16 cellular contexts compared by ENCODE assay signal in genomic region chr6:21745543-21746337, GRCh38.
DNase-seq lines count a peak whose midpoint lies in the region; TF ChIP-seq lines count a peak whose summit lies in the region.
"Had no signal": no experiment of that assay in that cellular context is flagged by ENCODE, and none has a peak within 500 bp of the region (broad histone marks: within the 10 kb centered on the region; RNA-seq: fewer than 3 reads in every experiment).

No MANE protein-coding gene starts in this region.

- no peak overlapping the region for H2BK5ac ChIP-seq in H9 (ENCODE audit: insufficient read length, low read length)

- H3K4me3 ChIP-seq in Loucy (ENCODE audit: low read length, poor library complexity, severe bottlenecking), result no peak overlapping the region
- H3K4me3 ChIP-seq in endodermal cell (ENCODE audit: low read length), result no peak overlapping the region
- no peak overlapping the region for H3K4me3 ChIP-seq in thyroid gland (replicated peaks in 1 of 3)
- H3K4me3 ChIP-seq: A549 had no signal

- no peaks in the 10 kb centered on the region for H3K79me1 ChIP-seq in H9 (ENCODE audit: insufficient read depth, low read depth, low read length, poor library complexity, severe bottlenecking)

- no peak overlapping the region for H2BK120ac ChIP-seq in H9 (ENCODE audit: low read depth, low read length, poor library complexity, severe bottlenecking)

- no peak overlapping the region for H3K18ac ChIP-seq in H9 (ENCODE audit: insufficient read length, low read depth, low read length)

- no peak overlapping the region for H2AFZ ChIP-seq in H9 (ENCODE audit: low read length)
- no peak overlapping the region for H2AFZ ChIP-seq in Loucy (ENCODE audit: low read length)

- H3K27me3 ChIP-seq in H9 (ENCODE audit: insufficient read depth, low read length), result no peaks in the 10 kb centered on the region
- H3K27me3 ChIP-seq in Loucy (ENCODE audit: insufficient read depth, low read length, poor library complexity, severe bottlenecking), result no peaks in the 10 kb centered on the region
- H3K27me3 ChIP-seq in endodermal cell (ENCODE audit: control insufficient read depth, insufficient read depth, low read length, poor library complexity, severe bottlenecking), result no peaks in the 10 kb centered on the region
- H3K27me3 ChIP-seq in thyroid gland, result no peaks in the 10 kb centered on the region

- intact Hi-C loops in thyroid gland (cut with DNase I), result no loop called here

- DNase-seq in H9 (no peak), endodermal cell (no peak), progenitor cell of endocrine pancreas (ENCODE audit: low spot score, unreplicated experiment) (no peak), SIG-M5 (lab: John Stamatoyannopoulos, UW) (no peak), thyroid gland (no peak), retina (no peak)
- DNase-seq: CD4-positive, alpha-beta memory T cell; EL; MV-4-11; NCI-H1694 treated with DMSO at 0.1 percent for 48 hours; NCI-H510A; NCI-H82; RPMI8226; SHP77 treated with DMSO at 0.1 percent for 48 hours had no signal

- H3K9ac ChIP-seq in H9 (ENCODE audit: extremely low read depth, insufficient read length, low read length), result no peak overlapping the region
- no peak overlapping the region for H3K9ac ChIP-seq in Loucy (ENCODE audit: low read depth, low read length, poor library complexity, severe bottlenecking)
- no peak overlapping the region for H3K9ac ChIP-seq in endodermal cell (ENCODE audit: extremely low read depth, low read length, poor library complexity, severe bottlenecking)

- no peak overlapping the region for H2BK15ac ChIP-seq in H9 (ENCODE audit: low read depth, low read length)

- H2AK5ac ChIP-seq in H9 (ENCODE audit: insufficient read length, low read length), result no peak overlapping the region

- H3K36me3 Mint-ChIP-seq in H9 (ENCODE audit: insufficient read depth in 1 of 3, low read depth in 3 of 3) (peaks cover 4 to 17% (median 7%) of the 10 kb centered on the region in 3 experiments; a peak in 5 of 7 replicates), endodermal cell (ENCODE audit: low read depth) (peaks cover 24% of the 10 kb centered on the region), progenitor cell of endocrine pancreas (ENCODE audit: insufficient read depth) (peaks cover 14% of the 10 kb centered on the region)
- H3K36me3 Mint-ChIP-seq: CD4-positive, alpha-beta memory T cell had no signal

- no CpG with 5 or more reads among the region's 11 CpGs for WGBS in H9 (ENCODE audit: extremely low coverage, insufficient read length, low lambda C conversion rate)
- WGBS in endodermal cell (ENCODE audit: insufficient coverage in 1 of 2, insufficient read length in 1 of 2), 2 experiments, result 84 to 100% methylated on average over 7 to 11 of the region's 11 CpGs
- WGBS in thyroid gland, 2 donors, result 89 to 93% methylated on average over 11 of the region's 11 CpGs

- H3K9me3 Mint-ChIP-seq in H9 (peaks cover 0 to 2% of the 10 kb centered on the region in 2 experiments; a peak in 1 of 5 replicates), endodermal cell (no peaks in the 10 kb centered on the region), progenitor cell of endocrine pancreas (ENCODE audit: low read depth) (no peaks in the 10 kb centered on the region)

- peaks cover 15% of the 10 kb centered on the region; the same call in 1 of the 2 replicates for H3F3A ChIP-seq in Loucy (ENCODE audit: low read depth)

- H3K27ac Mint-ChIP-seq in H9, result peak overlapping the region in 1 of 3 experiments; percentile 78; a peak in 3 of 7 replicates
- H3K27ac Mint-ChIP-seq in endodermal cell, result no peak overlapping the region
- H3K27ac Mint-ChIP-seq in progenitor cell of endocrine pancreas, result peak overlapping the region; percentile 56
- H3K27ac Mint-ChIP-seq: CD4-positive, alpha-beta memory T cell had no signal

- H3K9me3 ChIP-seq in H9 (ENCODE audit: control insufficient read depth, low read depth, low read length) (no peaks in the 10 kb centered on the region), Loucy (ENCODE audit: insufficient read depth, low read depth, low read length) (no peaks in the 10 kb centered on the region), endodermal cell (ENCODE audit: control insufficient read depth, low read length) (no peaks in the 10 kb centered on the region), thyroid gland (no peaks in the 10 kb centered on the region)
- H3K9me3 ChIP-seq: A549 had no signal

- H3K4me1 Mint-ChIP-seq in H9 (peaks cover 67 to 75% of the 10 kb centered on the region in 2 experiments), endodermal cell (peaks cover 58% of the 10 kb centered on the region), progenitor cell of endocrine pancreas (ENCODE audit: low read depth) (peaks cover 57% of the 10 kb centered on the region)
- H3K4me1 Mint-ChIP-seq: CD4-positive, alpha-beta memory T cell had no signal

- H3K4me1 ChIP-seq in H9 (ENCODE audit: insufficient read depth, low read length) (peaks cover 18% of the 10 kb centered on the region; the same call in 1 of the 2 replicates), Loucy (ENCODE audit: insufficient read depth, low read length, poor library complexity, severe bottlenecking) (peaks cover 47% of the 10 kb centered on the region), endodermal cell (ENCODE audit: control insufficient read depth, insufficient read depth, low read length) (peaks cover 19% of the 10 kb centered on the region), thyroid gland (peaks cover 0 to 11% of the 10 kb centered on the region in 2 donors)

- H3K9me2 ChIP-seq in Loucy (replicated peaks; ENCODE audit: low read depth, low read length), result no peaks in the 10 kb centered on the region

- TF ChIP-seq CTCF in H9 (conservative IDR thresholded peaks at IDR 0.05), result peak; percentile 51
- peak; percentile 28; the same call in 1 of the 2 replicates for TF ChIP-seq CTCF in Loucy (conservative IDR thresholded peaks at IDR 0.05; ENCODE audit: low read length)
- TF ChIP-seq CTCF in endodermal cell (conservative IDR thresholded peaks at IDR 0.05), result peak; percentile 65
- TF ChIP-seq CTCF in progenitor cell of endocrine pancreas (IDR thresholded peaks at IDR 0.05; ENCODE audit: unreplicated experiment), result no peak
- TF ChIP-seq CTCF in thyroid gland (IDR thresholded peaks at IDR 0.05), result no peak

- TF ChIP-seq POLR2A in thyroid gland (IDR thresholded peaks at IDR 0.05), result no peak

- no peak overlapping the region for H3K4ac ChIP-seq in H9 (ENCODE audit: low read depth, low read length)

- H3K36me3 ChIP-seq in Loucy (ENCODE audit: insufficient read depth, low read length) (peaks cover 55% of the 10 kb centered on the region; the same call in 1 of the 2 replicates), endodermal cell (ENCODE audit: control insufficient read depth, insufficient read depth, low read length) (peaks cover 35% of the 10 kb centered on the region), thyroid gland (no peaks in the 10 kb centered on the region)

- no peak overlapping the region for H3K23ac ChIP-seq in H9 (ENCODE audit: insufficient read length, low read depth, low read length)

- H3K56ac ChIP-seq in H9 (ENCODE audit: insufficient read length, low read depth, low read length), result no peak overlapping the region

- H3K79me2 ChIP-seq in H9 (ENCODE audit: insufficient read depth, low read length), result peaks cover 31% of the 10 kb centered on the region
- peaks cover 99% of the 10 kb centered on the region for H3K79me2 ChIP-seq in Loucy (ENCODE audit: insufficient read depth, low read length)

- H4K91ac ChIP-seq in H9 (ENCODE audit: insufficient read length, low read depth, low read length), result no peak overlapping the region

- H3T11ph ChIP-seq in H9 (ENCODE audit: low read length), result no peak overlapping the region

- no peak overlapping the region for H3K14ac ChIP-seq in H9 (ENCODE audit: insufficient read depth, low read length)

- no peak overlapping the region for H4K5ac ChIP-seq in H9 (ENCODE audit: insufficient read length, low read depth, low read length)

- H3K4me2 ChIP-seq in H9 (ENCODE audit: insufficient read depth, insufficient read length, low read length) (no peak overlapping the region), Loucy (ENCODE audit: low read depth, low read length, poor library complexity, severe bottlenecking) (no peak overlapping the region)
- H3K4me2 ChIP-seq: A549 had no signal

- H4K8ac ChIP-seq in H9 (replicated peaks; ENCODE audit: insufficient read length, low read depth, low read length), result no peak overlapping the region

- no peak overlapping the region for H3K27ac ChIP-seq in H9 (ENCODE audit: insufficient read length, low read depth, low read length)
- no peak overlapping the region for H3K27ac ChIP-seq in endodermal cell (ENCODE audit: low read depth, low read length)
- H3K27ac ChIP-seq in thyroid gland, result no peak overlapping the region

- H2BK12ac ChIP-seq in H9 (ENCODE audit: insufficient read length, low read depth, low read length), result no peak overlapping the region

- no peaks in the 10 kb centered on the region for H3K23me2 ChIP-seq in H9 (ENCODE audit: insufficient read length, low read depth, low read length, poor library complexity, severe bottlenecking)

- no peak overlapping the region for H2BK20ac ChIP-seq in H9 (ENCODE audit: low read depth, low read length, poor library complexity, severe bottlenecking)

- H3K27me3 Mint-ChIP-seq in H9 (ENCODE audit: low read depth), result no peaks in the 10 kb centered on the region
- H3K27me3 Mint-ChIP-seq in endodermal cell (ENCODE audit: insufficient read depth), result no peaks in the 10 kb centered on the region
- no peaks in the 10 kb centered on the region for H3K27me3 Mint-ChIP-seq in progenitor cell of endocrine pancreas

- H3K4me3 Mint-ChIP-seq in H9 (no peak overlapping the region), endodermal cell (no peak overlapping the region), progenitor cell of endocrine pancreas (ENCODE audit: low read depth) (no peak overlapping the region)
- H3K4me3 Mint-ChIP-seq: CD4-positive, alpha-beta memory T cell had no signal

- H4K20me1 ChIP-seq in H9 (ENCODE audit: control insufficient read depth, insufficient read depth, insufficient read length), result no peaks in the 10 kb centered on the region
- peaks cover 96% of the 10 kb centered on the region for H4K20me1 ChIP-seq in Loucy (ENCODE audit: insufficient read depth, low read length, poor library complexity, severe bottlenecking)

Comparison
In these comparisons a context has a peak if more than half of its experiments do, and no peak if none do; other contexts are left out.
1. CTCF ChIP-seq: peak in H9 (single experiment), Loucy (single experiment) and endodermal cell (single experiment); none in progenitor cell of endocrine pancreas (single experiment) and thyroid gland (0 of 6).